Comparison of ENCODE assay signal across 12 cellular contexts in genomic region chr5:123754903-123755302, GRCh38.
A peak's percentile ranks its signal among the peaks of the same experiment; 100 is the strongest.
DNase-seq lines count a peak whose midpoint lies in the region; ATAC-seq and TF ChIP-seq lines count a peak whose summit lies in the region.
"Had no signal": no experiment of that assay in that cellular context is flagged by ENCODE, and none has a peak within 500 bp of the region (broad histone marks: within the 10 kb centered on the region; RNA-seq: fewer than 3 reads in every experiment).

No MANE protein-coding gene starts in this region.

- TF ChIP-seq POLR2A in gastroesophageal sphincter (IDR thresholded peaks at IDR 0.05) = no peak

- DNase-seq in HFFc6 (no peak), SK-MEL-5 (ENCODE audit: low read depth, low spot score) (peak; percentile 30), renal cortical epithelial cell (ENCODE audit: low read depth) (peak; percentile 40), SHP77 (lab: John Stamatoyannopoulos, UW) (no peak), GM03348 (ENCODE audit: low spot score) (no peak), NCI-H2171 treated with DMSO at 0.1 percent for 48 hours (lab: John Stamatoyannopoulos, UW) (no peak), NCI-H2107 treated with DMSO at 0.1 percent for 48 hours (lab: John Stamatoyannopoulos, UW; ENCODE audit: unreplicated experiment) (no peak)
- DNase-seq: activated effector memory CD4-positive, alpha-beta T cell treated with Interleukin-2 at 50 U/mL for 16 hours; dermis blood vessel endothelial cell; stimulated activated CD4-positive, alpha-beta T cell treated with anti-CD3 and anti-CD28 coated beads, Interleukin-12 subunit alpha, Interleukin-12 subunit beta, amount 100 ng/mL, for 4 hours; SW 1271 had no signal

- ATAC-seq in gastroesophageal sphincter = no peak

- H3K9me3 Mint-ChIP-seq in HFFc6 = peaks cover 10% of the 10 kb centered on the region

- no peak for TF ChIP-seq EP300 in gastroesophageal sphincter (IDR thresholded peaks at IDR 0.05)

- H3K27me3 ChIP-seq in gastroesophageal sphincter = no peaks in the 10 kb centered on the region

- no peaks in the 10 kb centered on the region for H3K9me3 ChIP-seq in gastroesophageal sphincter

- peaks cover 55% of the 10 kb centered on the region for H3K4me1 Mint-ChIP-seq in HFFc6 (ENCODE audit: low read depth)

- H3K36me3 ChIP-seq in gastroesophageal sphincter = no peaks in the 10 kb centered on the region

- peak overlapping the region in 3 of 4 donors; percentile 29 to 51 (median 48) for H3K27ac ChIP-seq in gastroesophageal sphincter

- H3K36me3 Mint-ChIP-seq in HFFc6 (ENCODE audit: low read depth) = no peaks in the 10 kb centered on the region

- H3K4me3 Mint-ChIP-seq in HFFc6 = peak overlapping the region; percentile 65

- in situ Hi-C loops in SK-MEL-5 (cut with HindIII; ENCODE audit: low pct_unique_long_range_greater_than_20kb, low sequenced_read_pairs) = no loop called here

- peak overlapping the region; percentile 81 for H3K27ac Mint-ChIP-seq in HFFc6

- 0 out of 2 replicates have a peak, but pooled peaks cover 2% of the 10 kb centered on the region for H3K27me3 Mint-ChIP-seq in HFFc6 (ENCODE audit: insufficient read depth)

- H3K4me1 ChIP-seq in gastroesophageal sphincter = peaks cover 4 to 37% (median 7%) of the 10 kb centered on the region in 3 donors

- TF ChIP-seq CTCF in HFFc6 (IDR thresholded peaks at IDR 0.05) = no peak
- TF ChIP-seq CTCF in gastroesophageal sphincter (IDR thresholded peaks at IDR 0.05) = no peak

- WGBS in gastroesophageal sphincter (ENCODE audit: low coverage in 1 of 2), 2 donors = 33 to 35% methylated on average over 2 to 3 of the region's 3 CpGs

- H3K4me3 ChIP-seq in gastroesophageal sphincter = no peak overlapping the region

Comparison
In these comparisons a context has a peak if more than half of its experiments do, and no peak if none do; other contexts are left out.
1. DNase-seq: peak in SK-MEL-5 (single experiment) and renal cortical epithelial cell (single experiment); none in HFFc6 (single experiment), SHP77 (0 of 2), GM03348 (single experiment), NCI-H2171 treated with DMSO at 0.1 percent for 48 hours (single experiment) and NCI-H2107 treated with DMSO at 0.1 percent for 48 hours (single experiment).